Comparison of ENCODE assay signal across 21 cellular contexts in genomic region chr6:92586236-92586977, GRCh38.
"Had no signal": no experiment of that assay in that cellular context is flagged by ENCODE, and none has a peak within 500 bp of the region (broad histone marks: within the 10 kb centered on the region; RNA-seq: fewer than 3 reads in every experiment).

No MANE protein-coding gene starts in this region.

- H3K27me3 ChIP-seq: adrenal gland, gastrocnemius medialis, heart right ventricle, left lung, neutrophil, right atrium auricular region, tibial artery had no signal

- H3K9ac ChIP-seq: parathyroid adenoma had no signal

- H3K9me3 ChIP-seq: adrenal gland, gastrocnemius medialis, left lung, mucosa of descending colon, neutrophil, tibial artery had no signal

- H3K4me1 Mint-ChIP-seq: activated CD8-positive, alpha-beta memory T cell treated with anti-CD3 and anti-CD28 coated beads, Interleukin-2, amount 10 ng/mL, durations not matched to agents 7 days and 5 days; activated naive CD4-positive, alpha-beta T cell treated with anti-CD3 and anti-CD28 coated beads, Interleukin-2, amount 50 U/mL, for 24 hours; naive thymus-derived CD4-positive, alpha-beta T cell; T-cell had no signal

- DNase-seq: activated CD4-positive, alpha-beta memory T cell treated with anti-CD3 and anti-CD28 coated beads for 36 hours; activated CD8-positive, alpha-beta memory T cell treated with anti-CD3 and anti-CD28 coated beads, Interleukin-2, amount 10 ng/mL, durations not matched to agents 7 days and 5 days; activated effector memory CD4-positive, alpha-beta T cell treated with Interleukin-2 at 50 U/mL for 16 hours; activated T-cell treated with anti-CD3 and anti-CD28 coated beads, Interleukin-2, amount 50 U/mL, for 24 hours; adrenal gland; erythroblast; gastrocnemius medialis; heart right ventricle; left lung; mucosa of descending colon; naive thymus-derived CD4-positive, alpha-beta T cell; stimulated activated CD4-positive, alpha-beta T cell treated with anti-CD3 and anti-CD28 coated beads, Interleukin-15, amount 100 ng/mL, for 24 hours; stimulated activated CD4-positive, alpha-beta T cell treated with anti-CD3 and anti-CD28 coated beads, Interleukin-4, amount 100 ng/mL, for 1 hour; stimulated activated naive CD4-positive, alpha-beta T cell; T-cell; T-helper 9 cell; tibial artery had no signal

- H3K36me3 ChIP-seq: adrenal gland, gastrocnemius medialis, heart right ventricle, left lung, neutrophil, right atrium auricular region, tibial artery had no signal

- H3K36me3 Mint-ChIP-seq: activated CD4-positive, alpha-beta memory T cell treated with anti-CD3 and anti-CD28 coated beads for 36 hours; activated CD8-positive, alpha-beta memory T cell treated with anti-CD3 and anti-CD28 coated beads, Interleukin-2, amount 10 ng/mL, durations not matched to agents 7 days and 5 days; activated naive CD4-positive, alpha-beta T cell treated with anti-CD3 and anti-CD28 coated beads, Interleukin-2, amount 50 U/mL, for 24 hours; naive thymus-derived CD4-positive, alpha-beta T cell; T-cell had no signal

- H3K27ac ChIP-seq: adrenal gland, gastrocnemius medialis, heart right ventricle, left lung, neutrophil, parathyroid adenoma, right atrium auricular region, tibial artery had no signal

- H3K79me2 ChIP-seq: parathyroid adenoma had no signal

- H2AFZ ChIP-seq: parathyroid adenoma had no signal

- H3K27me3 Mint-ChIP-seq: activated CD4-positive, alpha-beta memory T cell treated with anti-CD3 and anti-CD28 coated beads for 36 hours; activated CD8-positive, alpha-beta memory T cell treated with anti-CD3 and anti-CD28 coated beads, Interleukin-2, amount 10 ng/mL, durations not matched to agents 7 days and 5 days; activated naive CD4-positive, alpha-beta T cell treated with anti-CD3 and anti-CD28 coated beads, Interleukin-2, amount 50 U/mL, for 24 hours; activated T-cell treated with anti-CD3 and anti-CD28 coated beads, Interleukin-2, amount 50 U/mL, for 24 hours; naive thymus-derived CD4-positive, alpha-beta T cell; T-cell had no signal

- H3K4me1 ChIP-seq: adrenal gland, gastrocnemius medialis, heart right ventricle, left lung, parathyroid adenoma, right atrium auricular region, tibial artery had no signal

- H3K9me3 Mint-ChIP-seq: activated naive CD4-positive, alpha-beta T cell treated with anti-CD3 and anti-CD28 coated beads, Interleukin-2, amount 50 U/mL, for 24 hours had no signal

- H3K27ac Mint-ChIP-seq: activated CD4-positive, alpha-beta memory T cell treated with anti-CD3 and anti-CD28 coated beads for 36 hours; activated CD8-positive, alpha-beta memory T cell treated with anti-CD3 and anti-CD28 coated beads, Interleukin-2, amount 10 ng/mL, durations not matched to agents 7 days and 5 days; activated naive CD4-positive, alpha-beta T cell treated with anti-CD3 and anti-CD28 coated beads, Interleukin-2, amount 50 U/mL, for 24 hours; activated T-cell treated with anti-CD3 and anti-CD28 coated beads, Interleukin-2, amount 50 U/mL, for 24 hours; naive thymus-derived CD4-positive, alpha-beta T cell; T-cell had no signal

- ATAC-seq: activated CD8-positive, alpha-beta memory T cell treated with anti-CD3 and anti-CD28 coated beads, Interleukin-2, amount 10 ng/mL, durations not matched to agents 7 days and 5 days; gastrocnemius medialis; heart right ventricle; left lung; mucosa of descending colon; naive thymus-derived CD4-positive, alpha-beta T cell; T-cell had no signal

- H3K4me3 ChIP-seq: adrenal gland, gastrocnemius medialis, heart right ventricle, left lung, mucosa of descending colon, right atrium auricular region, tibial artery had no signal

- H3K4me3 Mint-ChIP-seq: activated CD4-positive, alpha-beta memory T cell treated with anti-CD3 and anti-CD28 coated beads for 36 hours; activated CD8-positive, alpha-beta memory T cell treated with anti-CD3 and anti-CD28 coated beads, Interleukin-2, amount 10 ng/mL, durations not matched to agents 7 days and 5 days; activated naive CD4-positive, alpha-beta T cell treated with anti-CD3 and anti-CD28 coated beads, Interleukin-2, amount 50 U/mL, for 24 hours; activated T-cell treated with anti-CD3 and anti-CD28 coated beads, Interleukin-2, amount 50 U/mL, for 24 hours; naive thymus-derived CD4-positive, alpha-beta T cell; T-cell had no signal
